In genomic region chr2:215979615-215980014, GRCh38 we compare ENCODE assay signal across 12 cellular contexts. TPM values are rescaled to one million over a fixed set of nuclear protein-coding genes. Genes with fewer than 3 reads are reported as not detected.
DNase-seq lines count a peak whose midpoint lies in the region; ATAC-seq and TF ChIP-seq lines count a peak whose summit lies in the region.
"Had no signal": no experiment of that assay in that cellular context is flagged by ENCODE, and none has a peak within 500 bp of the region (broad histone marks: within the 10 kb centered on the region; RNA-seq: fewer than 3 reads in every experiment).

No MANE protein-coding gene starts in this region.

- no peak overlapping the region for H3K4me3 ChIP-seq in tibial artery
- H3K4me3 ChIP-seq in trophoblast cell (ENCODE audit: low read depth, low read length), result no peak overlapping the region
- no peak overlapping the region for H3K4me3 ChIP-seq in GM23338

- H3K27me3 Mint-ChIP-seq in activated CD8-positive, alpha-beta T cell treated with anti-CD3 and anti-CD28 coated beads for 36 hours, result no peaks in the 10 kb centered on the region
- H3K27me3 Mint-ChIP-seq in GM23338 (ENCODE audit: insufficient read depth, low read depth, poor library complexity), result peaks cover 1% of the 10 kb centered on the region
- H3K27me3 Mint-ChIP-seq: stimulated activated memory B cell treated with anti-CD40 and anti-IgM and Interleukin-4, amounts not matched to agents 10 μg/mL and 1 μg/mL and 100 μg/mL, for 72 hours had no signal

- H3K36me3 ChIP-seq in tibial artery (no peaks in the 10 kb centered on the region), trophoblast cell (ENCODE audit: control insufficient read depth in 1 of 2, insufficient read depth in 2 of 2, low read length in 2 of 2) (no peaks in the 10 kb centered on the region), GM23338 (ENCODE audit: insufficient read depth) (no peaks in the 10 kb centered on the region)

- WGBS in trophoblast cell (ENCODE audit: extremely low coverage, insufficient coverage, insufficient read length), result no CpG with 5 or more reads among the region's 2 CpGs

- H2AFZ ChIP-seq in trophoblast cell (ENCODE audit: insufficient read depth, low read length, poor library complexity), result no peak overlapping the region
- H2AFZ ChIP-seq in GM23338, result no peak overlapping the region

- CTCF ChIA-PET in activated CD8-positive, alpha-beta T cell treated with anti-CD3 and anti-CD28 coated beads for 36 hours (lab: Charles Lee), result interaction anchor here (1.0 kb wide), 1 partner anchor 14 kb away, joined by 3 read pairs; no protein-coding TSS in a partner anchor

- no peaks in the 10 kb centered on the region for H3K9me2 ChIP-seq in GM23338 (ENCODE audit: insufficient read depth)

- no peak overlapping the region for H2AK5ac ChIP-seq in trophoblast cell (ENCODE audit: low read length)

- no peak overlapping the region for H3K18ac ChIP-seq in trophoblast cell (ENCODE audit: low read length)

- H4K8ac ChIP-seq in trophoblast cell (ENCODE audit: low read depth, low read length), result no peak overlapping the region

- no peak overlapping the region for H3K4ac ChIP-seq in trophoblast cell (ENCODE audit: low read depth, low read length)

- H3K9me3 ChIP-seq in tibial artery, result peaks cover 0 to 3% (median 0%) of the 10 kb centered on the region in 3 donors
- no peaks in the 10 kb centered on the region for H3K9me3 ChIP-seq in trophoblast cell (ENCODE audit: insufficient read depth, low read depth, low read length)

- TF ChIP-seq CTCF in GM10266 (IDR thresholded peaks at IDR 0.05; ENCODE audit: control insufficient read depth, insufficient read depth, low read depth, missing control alignments) (no peak), tibial artery (IDR thresholded peaks at IDR 0.05) (no peak), GM23338 (conservative IDR thresholded peaks at IDR 0.05; ENCODE audit: low read depth in 2 of 2) (no peak)
- no peak for TF ChIP-seq CTCF in activated CD8-positive, alpha-beta T cell treated with anti-CD3 and anti-CD28 coated beads for 36 hours (IDR thresholded peaks at IDR 0.05)

- POLR2A ChIA-PET in activated CD8-positive, alpha-beta T cell treated with anti-CD3 and anti-CD28 coated beads for 36 hours (lab: Charles Lee), result interaction anchor here (0.6 kb wide), 1 partner anchor 647 kb away, joined by 3 read pairs; no protein-coding TSS in a partner anchor

- peaks cover 20% of the 10 kb centered on the region for H3K4me1 Mint-ChIP-seq in activated CD8-positive, alpha-beta T cell treated with anti-CD3 and anti-CD28 coated beads for 36 hours (ENCODE audit: low read depth)
- peaks cover 7% of the 10 kb centered on the region for H3K4me1 Mint-ChIP-seq in GM23338

- H4K91ac ChIP-seq in trophoblast cell (ENCODE audit: low read depth, low read length), result no peak overlapping the region

- H3K4me2 ChIP-seq in trophoblast cell (ENCODE audit: low read length), result no peak overlapping the region
- H3K4me2 ChIP-seq in GM23338, result no peak overlapping the region

- H3K23ac ChIP-seq in trophoblast cell (ENCODE audit: low read length), result no peak overlapping the region

- no peak overlapping the region for H4K12ac ChIP-seq in trophoblast cell (ENCODE audit: low read depth, low read length)

- H3K9ac ChIP-seq in trophoblast cell (ENCODE audit: low read length), result no peak overlapping the region

- no peak overlapping the region for H2BK5ac ChIP-seq in trophoblast cell (ENCODE audit: low read depth, low read length, poor library complexity)

- H3K79me2 ChIP-seq in trophoblast cell (ENCODE audit: control insufficient read depth, insufficient read depth, low read length, poor library complexity) (no peaks in the 10 kb centered on the region), GM23338 (replicated peaks; ENCODE audit: insufficient read depth) (peaks cover 62% of the 10 kb centered on the region)

- no peaks in the 10 kb centered on the region for H3K79me1 ChIP-seq in trophoblast cell (ENCODE audit: low read length)

- H3K4me1 ChIP-seq in tibial artery (no peaks in the 10 kb centered on the region), trophoblast cell (ENCODE audit: control insufficient read depth in 1 of 2, insufficient read depth in 2 of 2, low read length in 2 of 2) (no peaks in the 10 kb centered on the region), GM23338 (ENCODE audit: insufficient read depth) (peaks cover 5% of the 10 kb centered on the region; the same call in 1 of the 2 replicates)

- H2BK12ac ChIP-seq in trophoblast cell (ENCODE audit: low read length), result no peak overlapping the region

- H3F3A ChIP-seq in GM23338 (replicated peaks; ENCODE audit: low read depth), result no peaks in the 10 kb centered on the region

- peak; percentile 69 for DNase-seq in GM10266 (ENCODE audit: extremely low spot score)
- DNase-seq in GM19238 (ENCODE audit: insufficient read length, low spot score), result peak; percentile 40
- no peak for DNase-seq in activated CD8-positive, alpha-beta T cell treated with anti-CD3 and anti-CD28 coated beads for 36 hours
- DNase-seq in tibial artery, result no peak
- DNase-seq in trophoblast cell, result no peak
- no peak for DNase-seq in SIG-M5 treated with dmso at 0.1 percent for 504 hours (lab: John Stamatoyannopoulos, UW; ENCODE audit: unreplicated experiment)
- DNase-seq in GM23338 (ENCODE audit: low spot score), result no peak
- DNase-seq: activated CD4-positive, alpha-beta T cell treated with anti-CD3 and anti-CD28 coated beads for 48 hours; amygdala had no signal

- no peak overlapping the region for H3K14ac ChIP-seq in trophoblast cell (ENCODE audit: low read length)

- no peak overlapping the region for H3K27ac Mint-ChIP-seq in activated CD8-positive, alpha-beta T cell treated with anti-CD3 and anti-CD28 coated beads for 36 hours
- no peak overlapping the region for H3K27ac Mint-ChIP-seq in GM23338
- H3K27ac Mint-ChIP-seq: stimulated activated memory B cell treated with anti-CD40 and anti-IgM and Interleukin-4, amounts not matched to agents 10 μg/mL and 1 μg/mL and 100 μg/mL, for 72 hours had no signal

- peaks cover 6% of the 10 kb centered on the region for H3K36me3 Mint-ChIP-seq in activated CD8-positive, alpha-beta T cell treated with anti-CD3 and anti-CD28 coated beads for 36 hours (ENCODE audit: low read depth)
- peaks cover 21% of the 10 kb centered on the region for H3K36me3 Mint-ChIP-seq in GM23338 (ENCODE audit: low read depth)

- peaks cover 4% of the 10 kb centered on the region for H3K9me3 Mint-ChIP-seq in activated CD8-positive, alpha-beta T cell treated with anti-CD3 and anti-CD28 coated beads for 36 hours
- H3K9me3 Mint-ChIP-seq in GM23338, result peaks cover 10% of the 10 kb centered on the region

- no peak overlapping the region for H2BK120ac ChIP-seq in trophoblast cell (ENCODE audit: insufficient read depth, low read length, poor library complexity)

- ATAC-seq in HG03060 (IDR thresholded peaks at IDR 0.05; ENCODE audit: low read depth, unreplicated experiment) (peak; percentile 56), GM23338 (no peak)
- peak; percentile 91 for ATAC-seq in activated CD8-positive, alpha-beta T cell treated with anti-CD3 and anti-CD28 coated beads for 36 hours
- ATAC-seq: Right ventricle myocardium inferior; stimulated activated memory B cell treated with anti-CD40 and anti-IgM and Interleukin-4, amounts not matched to agents 10 μg/mL and 1 μg/mL and 100 μg/mL, for 72 hours had no signal

- no peak overlapping the region for H3K4me3 Mint-ChIP-seq in activated CD8-positive, alpha-beta T cell treated with anti-CD3 and anti-CD28 coated beads for 36 hours
- H3K4me3 Mint-ChIP-seq in GM23338, result no peak overlapping the region
- H3K4me3 Mint-ChIP-seq: stimulated activated memory B cell treated with anti-CD40 and anti-IgM and Interleukin-4, amounts not matched to agents 10 μg/mL and 1 μg/mL and 100 μg/mL, for 72 hours had no signal

- intact Hi-C loops in activated CD8-positive, alpha-beta T cell treated with anti-CD3 and anti-CD28 coated beads for 36 hours (cut with micrococcal nuclease), result no loop called here
- intact Hi-C loops in tibial artery (cut with DNase I; ENCODE audit: low total_unique reads), result no loop called here

- H3K27me3 ChIP-seq in tibial artery (no peaks in the 10 kb centered on the region), trophoblast cell (ENCODE audit: insufficient read depth, low read length) (no peaks in the 10 kb centered on the region), GM23338 (ENCODE audit: insufficient read depth) (no peaks in the 10 kb centered on the region)

- H3K27ac ChIP-seq in tibial artery, result no peak overlapping the region
- no peak overlapping the region for H3K27ac ChIP-seq in trophoblast cell (ENCODE audit: low read depth, low read length)
- H3K27ac ChIP-seq in GM23338 (ENCODE audit: low read depth), result no peak overlapping the region

- peaks cover 20% of the 10 kb centered on the region for H4K20me1 ChIP-seq in GM23338 (replicated peaks; ENCODE audit: insufficient read depth)

TF ChIP-seq in GM23338, 12 proteins besides CTCF, POLR2A, EP300 and RAD21:
- TF ChIP-seq EZH2phosphoT487 (IDR thresholded peaks at IDR 0.05; ENCODE audit: unreplicated experiment), result no peak

RNA-seq across cellular contexts. Expression of gene MREG, which starts 33.7 kb away (rescaled TPM):
- total RNA-seq in activated CD8-positive, alpha-beta T cell treated with anti-CD3 and anti-CD28 coated beads for 36 hours, result 10 to 100 TPM in 1 of 2 experiments, 1 to 10 TPM in 1; 8.0 to 10.9 TPM
- 33.7 and 34.3 TPM in 2 replicates for polyA plus RNA-seq in trophoblast cell (2013)
- total RNA-seq in GM23338 (2014; rRNA removed; shearing (Covaris generic)), result 25.3 and 25.8 TPM in 2 replicates
- 19.4 and 21.6 TPM in 2 replicates for polyA plus RNA-seq in GM23338 (2016; fragmentation: Nextera tagmentation; extraction: Ambion mirVana)

Comparison
In these comparisons a context has a peak if more than half of its experiments do, and no peak if none do; other contexts are left out.
1. DNase-seq: peak in GM10266 (single experiment) and GM19238 (single experiment); none in activated CD8-positive, alpha-beta T cell treated with anti-CD3 and anti-CD28 coated beads for 36 hours (single experiment), tibial artery (0 of 2), trophoblast cell (0 of 2), SIG-M5 treated with dmso at 0.1 percent for 504 hours (single experiment) and GM23338 (single experiment).